1 cellular context compared by ENCODE assay signal in the genomic region with DNA sequence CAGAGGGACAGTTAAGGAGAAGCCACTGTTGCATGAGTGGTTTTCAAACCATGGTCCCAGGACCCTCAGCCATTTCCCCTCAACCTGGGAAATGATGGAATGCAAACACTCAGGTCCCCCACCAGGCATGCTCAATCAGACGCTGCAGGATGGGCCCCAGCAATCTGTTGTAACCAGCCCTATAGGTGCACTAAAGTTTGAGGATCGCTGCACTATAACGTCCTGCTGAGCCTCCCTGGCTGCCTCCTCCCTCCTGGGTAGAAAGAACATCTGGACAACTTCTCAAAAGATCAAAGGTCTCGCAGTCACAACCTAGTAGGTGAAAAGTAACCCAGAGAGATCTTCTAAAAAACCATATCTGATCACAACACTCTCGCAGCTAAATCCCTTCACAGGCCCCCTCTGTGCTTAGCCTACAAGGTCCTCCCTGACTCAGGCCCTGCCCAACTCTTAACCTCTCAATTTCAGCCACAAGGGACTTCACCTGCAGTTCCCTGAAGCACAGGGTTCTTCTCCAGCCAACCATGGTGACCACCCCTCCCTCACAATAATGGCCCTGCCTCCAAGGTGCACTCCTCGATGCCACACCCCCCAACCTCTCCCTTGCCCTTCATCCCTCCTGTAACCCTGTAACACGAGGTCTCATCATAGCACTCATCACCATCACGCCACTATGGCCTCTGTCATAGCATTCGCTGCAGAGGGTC.
TF ChIP-seq lines count a peak whose summit lies in the region.

No MANE protein-coding gene starts in this region.

TF ChIP-seq in liver, 16 proteins besides CTCF, POLR2A, EP300 and RAD21 (continued from another document):
- TF ChIP-seq NR2F2 (IDR thresholded peaks at IDR 0.05) (no peak), HNF4G (IDR thresholded peaks at IDR 0.05) (no peak)
